ENCODE assay signal across 16 cellular contexts in the genomic region with DNA sequence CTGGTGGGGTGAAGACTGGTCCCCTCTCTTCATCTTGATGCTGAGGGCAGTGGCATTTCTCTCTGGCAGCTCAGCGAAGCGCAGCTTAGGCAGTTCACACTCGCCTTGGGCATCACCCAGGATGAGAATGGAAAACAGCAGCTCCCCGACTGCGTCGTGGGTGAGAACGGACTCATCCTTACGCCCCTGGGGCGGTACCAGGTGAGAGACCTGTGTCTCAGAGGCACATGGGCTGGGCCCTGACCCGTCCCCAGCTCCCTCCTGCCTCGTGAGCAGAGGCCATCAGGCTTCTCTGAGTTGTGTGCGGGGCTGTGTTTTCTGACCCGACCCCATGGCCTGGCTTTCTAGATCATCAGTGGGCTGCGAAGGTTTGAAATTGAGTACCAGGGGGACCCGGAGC. TPM values are rescaled to one million over a fixed set of nuclear protein-coding genes. Genes with fewer than 3 reads are reported as not detected.
DNase-seq lines count a peak whose midpoint lies in the region; ATAC-seq and TF ChIP-seq lines count a peak whose summit lies in the region.
"Had no signal": no experiment of that assay in that cellular context is flagged by ENCODE, and none has a peak within 500 bp of the region (broad histone marks: within the 10 kb centered on the region; RNA-seq: fewer than 3 reads in every experiment).

No MANE protein-coding gene starts in this region.

- no peak for TF ChIP-seq EP300 in sigmoid colon (IDR thresholded peaks at IDR 0.05)

- intact Hi-C loops in sigmoid colon (cut with DNase I) (no loop called here), heart right ventricle (cut with DNase I) (loop anchor here in 6 of 10 donors (5.0 to 10.0 kb wide), 2 partner anchors 105 to 107 kb away; no protein-coding TSS in a partner anchor)

- no peak for TF ChIP-seq POLR2A in sigmoid colon (IDR thresholded peaks at IDR 0.05)

- ATAC-seq in memory B cell (ENCODE audit: low read depth) (no peak), HG02588 (IDR thresholded peaks at IDR 0.05; ENCODE audit: unreplicated experiment) (no peak), heart right ventricle (no peak), HG03196 (IDR thresholded peaks at IDR 0.05; ENCODE audit: unreplicated experiment) (no peak)
- ATAC-seq: GM23338, K562 had no signal

- H3K4me1 ChIP-seq in sigmoid colon (no peaks in the 10 kb centered on the region), heart right ventricle (peaks cover 0 to 8% (median 0%) of the 10 kb centered on the region in 9 donors)
- H3K4me1 ChIP-seq: BE2C, Caco-2 had no signal

- peaks cover 10% of the 10 kb centered on the region for H3K36me3 Mint-ChIP-seq in memory B cell

- DNase-seq in activated effector memory CD4-positive, alpha-beta T cell treated with anti-CD3 and anti-CD28 coated beads, Interleukin-2, amount 50 U/mL, for 16 hours, result peak; percentile 53
- no peak for DNase-seq in activated effector memory CD4-positive, alpha-beta T cell treated with Interleukin-2 at 50 U/mL for 16 hours
- DNase-seq in memory B cell (ENCODE audit: low spot score in 2 of 2), result no peak
- peak; percentile 58 for DNase-seq in sigmoid colon
- DNase-seq in heart right ventricle, result no peak
- DNase-seq: ACHN; BE2C; Caco-2; CD4-positive, CD25-positive, alpha-beta regulatory T cell; GDM1; H7; IMR-90 had no signal

- no peaks in the 10 kb centered on the region for H3K27me3 Mint-ChIP-seq in memory B cell
- H3K27me3 Mint-ChIP-seq: CD4-positive, CD25-positive, alpha-beta regulatory T cell had no signal

- H3K27ac ChIP-seq in sigmoid colon (no peak overlapping the region), heart right ventricle (no peak overlapping the region)

- H3K9me3 Mint-ChIP-seq in memory B cell, result no peaks in the 10 kb centered on the region
- H3K9me3 Mint-ChIP-seq: CD4-positive, CD25-positive, alpha-beta regulatory T cell; GM23338 had no signal

- WGBS in sigmoid colon, 2 donors, result 94 to 97% methylated on average over 15 of the region's 15 CpGs
- 96 to 98% methylated on average over 15 of the region's 15 CpGs for WGBS in heart right ventricle, 2 donors

- H3K4me3 Mint-ChIP-seq in memory B cell, result no peak overlapping the region
- H3K4me3 Mint-ChIP-seq: CD4-positive, CD25-positive, alpha-beta regulatory T cell; GM23338 had no signal

- H3K9me3 ChIP-seq in sigmoid colon (no peaks in the 10 kb centered on the region), heart right ventricle (no peaks in the 10 kb centered on the region)
- H3K9me3 ChIP-seq: BE2C, Caco-2 had no signal

- H3K4me1 Mint-ChIP-seq in memory B cell, result peaks cover 4% of the 10 kb centered on the region
- H3K4me1 Mint-ChIP-seq: CD4-positive, CD25-positive, alpha-beta regulatory T cell had no signal

- peak overlapping the region; percentile 65 for H3K27ac Mint-ChIP-seq in memory B cell
- H3K27ac Mint-ChIP-seq: GM23338 had no signal

- TF ChIP-seq CTCF in sigmoid colon (IDR thresholded peaks at IDR 0.05) (no peak), heart right ventricle (IDR thresholded peaks at IDR 0.05) (no peak)

- H3K27me3 ChIP-seq in sigmoid colon (no peaks in the 10 kb centered on the region), heart right ventricle (no peaks in the 10 kb centered on the region)
- H3K27me3 ChIP-seq: BE2C had no signal

- no peak overlapping the region for H3K4me3 ChIP-seq in sigmoid colon
- H3K4me3 ChIP-seq in heart right ventricle, result no peak overlapping the region
- H3K4me3 ChIP-seq: GM23338, K562 had no signal

- peaks cover 0 to 36% (median 15%) of the 10 kb centered on the region in 4 donors for H3K36me3 ChIP-seq in sigmoid colon
- peaks cover 0 to 53% (median 6%) of the 10 kb centered on the region in 9 donors for H3K36me3 ChIP-seq in heart right ventricle
- H3K36me3 ChIP-seq: BE2C had no signal

RNA-seq across cellular contexts. Expression of a gene that starts 8.2 kb away (rescaled TPM):
- 10 to 100 TPM in 2 of 4 donors, 1 to 10 TPM in 2; 8.2 to 24.4 (median 14.9) TPM for total RNA-seq in sigmoid colon
- polyA plus RNA-seq in sigmoid colon, result 1 to 10 TPM; 1.2 to 4.8 (median 3.0) TPM
- 1 to 10 TPM in 5 of 10 donors, under 1 TPM in 5; 0.32 to 1.9 (median 0.92) TPM for total RNA-seq in heart right ventricle
- polyA plus RNA-seq in heart right ventricle, result 1 to 10 TPM; 1.2 to 1.6 TPM

RNA-seq across cellular contexts. Expression of a gene that starts 27.3 kb away (rescaled TPM):
- total RNA-seq in sigmoid colon (10 to 100 TPM; 72.1 to 93.3 (median 83.2) TPM), heart right ventricle (100 to 1,000 TPM; 114 to 279 (median 186) TPM)
- polyA plus RNA-seq in sigmoid colon (100 to 1,000 TPM in 1 of 3 donors, 10 to 100 TPM in 2; 69.7 to 166 (median 79.3) TPM), heart right ventricle (100 to 1,000 TPM; 533 to 674 TPM)

RNA-seq across cellular contexts. Expression of a gene that starts 43.5 kb away (rescaled TPM):
- total RNA-seq in sigmoid colon, result not detected
- polyA plus RNA-seq in sigmoid colon, result under 1 TPM in 2 of 3 donors, not detected in 1; 0.54 to 0.60 TPM
- total RNA-seq in heart right ventricle, result 100 to 1,000 TPM in 3 of 10 donors, 10 to 100 TPM in 3, 1 to 10 TPM in 4; 5.1 to 135 (median 13.1) TPM
- 100 to 1,000 TPM in 1 of 2 donors, 10 to 100 TPM in 1; 92.5 to 677 TPM for polyA plus RNA-seq in heart right ventricle
- total RNA-seq: Caco-2; CD4-positive, CD25-positive, alpha-beta regulatory T cell; GM23338; IMR-90; K562 had no signal
- polyA plus RNA-seq: CD4-positive, CD25-positive, alpha-beta regulatory T cell; IMR-90; K562 had no signal

Comparison
In these comparisons a context has a peak if more than half of its experiments do, and no peak if none do; other contexts are left out.
1. DNase-seq: peak in activated effector memory CD4-positive, alpha-beta T cell treated with anti-CD3 and anti-CD28 coated beads, Interleukin-2, amount 50 U/mL, for 16 hours (single experiment) and sigmoid colon (single experiment); none in activated effector memory CD4-positive, alpha-beta T cell treated with Interleukin-2 at 50 U/mL for 16 hours (single experiment), memory B cell (0 of 2) and heart right ventricle (0 of 2).
2. RNA of a gene that starts 43.5 kb away (total RNA-seq): 5.1 to 135 TPM in heart right ventricle; not detected in sigmoid colon; every median in the first group is over 4 times any median in the second.